In genomic region chr1:231866392-231867331, GRCh38 we compare ENCODE assay signal across 8 cellular contexts.
DNase-seq lines count a peak whose midpoint lies in the region; ATAC-seq, FAIRE-seq and TF ChIP-seq lines count a peak whose summit lies in the region.

No MANE protein-coding gene starts in this region.

- H3K4me3 ChIP-seq in Jurkat, Clone E6-1 (ENCODE audit: low read length) = no peak overlapping the region

- ATAC-seq in HG03045 (IDR thresholded peaks at IDR 0.05; ENCODE audit: unreplicated experiment) = no peak
- ATAC-seq in HG02981 (IDR thresholded peaks at IDR 0.05; ENCODE audit: unreplicated experiment) = no peak

- DNase-seq in D721Med (ENCODE audit: insufficient read length, low spot score) (peak; percentile 54), RWPE1 (ENCODE audit: low spot score) (peak; percentile 45), germinal center (ENCODE audit: low spot score) (peak; percentile 39), posterior vena cava (ENCODE audit: low spot score) (peak; percentile 85)
- peak; percentile 53 for DNase-seq in Jurkat, Clone E6-1 (ENCODE audit: low read depth, low spot score)
- peak; percentile 6 to 35 (median 12) for DNase-seq in activated naive CD4-positive, alpha-beta T cell (lab: John Stamatoyannopoulos, UW)

- POLR2A ChIA-PET in RWPE1 (lab: Yijun Ruan, JAX; ENCODE audit: low non-redundant PET) = no interaction called here

- CTCF ChIA-PET in RWPE1 (lab: Yijun Ruan, JAX) = interaction anchor here (0.6 to 2.1 kb wide), 11 partner anchors 8 to 838 kb away, joined by 3 to 10 read pairs (median 4); no protein-coding TSS in a partner anchor

- no peak overlapping the region for H3K27ac ChIP-seq in RWPE1

- TF ChIP-seq CTCF in D721Med (IDR thresholded peaks at IDR 0.05; ENCODE audit: insufficient read depth, missing control alignments) (peak; percentile 99), RWPE1 (conservative IDR thresholded peaks at IDR 0.05; ENCODE audit: low read depth) (peak; percentile 88)

- intact Hi-C loops in posterior vena cava (cut with DNase I) = loop anchor here in 1 of 2 donors (10.0 kb wide), 1 partner anchor 758 kb away; no protein-coding TSS in a partner anchor

- FAIRE-seq in D721Med (lab: Jason Lieb, UNC) = peak; percentile 98

Comparison
In these comparisons a context has a peak if more than half of its experiments do, and no peak if none do; other contexts are left out.
1. DNase-seq: peak in every context shown above with its lines; median percentile 85 in posterior vena cava; 54 in D721Med; 53 in Jurkat, Clone E6-1; 45 in RWPE1; 39 in germinal center; 12 in activated naive CD4-positive, alpha-beta T cell.